In genomic region chr1:86913896-86914634, GRCh38 we compare ENCODE assay signal across 8 cellular contexts. TPM values are rescaled to one million over a fixed set of nuclear protein-coding genes. Genes with fewer than 3 reads are reported as not detected.
DNase-seq lines count a peak whose midpoint lies in the region; ATAC-seq, FAIRE-seq and TF ChIP-seq lines count a peak whose summit lies in the region.

Gene SELENOF (minus strand): TSS chr1:86914126. CDS start chr1:86914111, 15 bp downstream.

- peak within 1 kb of the TSS; percentile 95 to 96 for H3K9ac ChIP-seq in kidney (ENCODE audit: low read length in 2 of 2)

- DNase-seq in BE2C (peak; percentile 96), GM19239 (ENCODE audit: insufficient read length, low spot score) (peak; percentile 65), NCI-H510A treated with DMSO at 0.1 percent for 48 hours (lab: John Stamatoyannopoulos, UW) (peak; percentile 100), choroid plexus epithelial cell (ENCODE audit: low read depth) (peak; percentile 100), kidney (peak; percentile 100)
- peak; percentile 98 to 99 for DNase-seq in activated CD4-positive, alpha-beta T cell treated with anti-CD3 and anti-CD28 coated beads for 24 hours (ENCODE audit: low read depth in 2 of 2)
- peak; percentile 99 for DNase-seq in stimulated activated CD4-positive, alpha-beta T cell treated with anti-CD3 and anti-CD28 coated beads, Interleukin-15, amount 100 ng/mL, for 24 hours

- H3K36me3 ChIP-seq in BE2C (no peaks in the 10 kb centered on the region), kidney (ENCODE audit: control insufficient read depth in 1 of 2, insufficient read depth in 2 of 2, low read length in 2 of 2) (peaks cover 0 to 4% of the 10 kb centered on the region in 2 donors)

- no peaks in the 10 kb centered on the region for H3K4me1 ChIP-seq in BE2C
- peaks cover 11 to 17% of the 10 kb centered on the region in 2 donors for H3K4me1 ChIP-seq in kidney (ENCODE audit: control insufficient read depth in 1 of 2, insufficient read depth in 1 of 2, low read depth in 1 of 2, low read length in 2 of 2)

- TF ChIP-seq CTCF in BE2C (IDR thresholded peaks at IDR 0.05; ENCODE audit: low read depth, low read length), result no peak
- TF ChIP-seq CTCF in choroid plexus epithelial cell (conservative IDR thresholded peaks at IDR 0.05; ENCODE audit: low read depth, low read length), result no peak
- TF ChIP-seq CTCF in kidney (IDR thresholded peaks at IDR 0.05; ENCODE audit: borderline replicate concordance, extremely low read depth, insufficient read depth), result no peak

- FAIRE-seq in GM19239 (lab: Jason Lieb, UNC), result peak; percentile 99
- peak; percentile 99 for FAIRE-seq in kidney (lab: Jason Lieb, UNC)

- peak within 1 kb of the TSS; percentile 81 for H3K4me3 ChIP-seq in BE2C (ENCODE audit: low read depth, low read length)
- peak within 1 kb of the TSS; percentile 100 for H3K4me3 ChIP-seq in choroid plexus epithelial cell (ENCODE audit: low read depth, low read length)
- H3K4me3 ChIP-seq in kidney (ENCODE audit: low read length in 2 of 2), result peak within 1 kb of the TSS; percentile 99 to 100

- H3K9me3 ChIP-seq in BE2C (no peaks in the 10 kb centered on the region), kidney (ENCODE audit: control insufficient read depth in 1 of 2, low read length in 2 of 2) (no peaks in the 10 kb centered on the region)

- no peaks in the 10 kb centered on the region for H3K27me3 ChIP-seq in BE2C

- peak within 1 kb of the TSS; percentile 96 to 99 for H3K27ac ChIP-seq in kidney (ENCODE audit: low read depth in 2 of 2, low read length in 2 of 2)

- intact Hi-C loops in kidney (cut with DNase I), result no loop called here

- ATAC-seq in HG03442 (IDR thresholded peaks at IDR 0.05; ENCODE audit: unreplicated experiment), result peak; percentile 82

RNA-seq across cellular contexts. Expression of gene SELENOF, which starts in this region (rescaled TPM):
- polyA plus RNA-seq in BE2C (2012; ENCODE audit: insufficient read depth, insufficient read length, low read depth), result 152 TPM
- 239 TPM for total RNA-seq in kidney
- polyA plus RNA-seq in kidney (ENCODE audit: insufficient read depth, low read depth, low replicate concordance), result 207 TPM

Comparison
In these comparisons a context has a peak if more than half of its experiments do, and no peak if none do; other contexts are left out.
1. Peak in every context shown above with its lines: DNase-seq, ATAC-seq, H3K4me3 ChIP-seq and H3K27ac ChIP-seq.